ENCODE assay signal across 19 cellular contexts in genomic region chr6:7593234-7593633, GRCh38. TPM values are rescaled to one million over a fixed set of nuclear protein-coding genes. Genes with fewer than 3 reads are reported as not detected.
A peak's percentile ranks its signal among the peaks of the same experiment; 100 is the strongest.
DNase-seq lines count a peak whose midpoint lies in the region; ATAC-seq, FAIRE-seq and TF ChIP-seq lines count a peak whose summit lies in the region.
"Had no signal": no experiment of that assay in that cellular context is flagged by ENCODE, and none has a peak within 500 bp of the region (broad histone marks: within the 10 kb centered on the region; RNA-seq: fewer than 3 reads in every experiment).

No MANE protein-coding gene starts in this region.

- H3K27me3 ChIP-seq in right cardiac atrium (ENCODE audit: control insufficient read depth, insufficient read depth) (no peaks in the 10 kb centered on the region), HepG2 (ENCODE audit: control insufficient read depth in 1 of 2, insufficient read depth in 2 of 2, low read length in 2 of 2) (no peaks in the 10 kb centered on the region)
- H3K27me3 ChIP-seq: MG63, Peyer's patch had no signal

- no peak overlapping the region for H3K4me3 Mint-ChIP-seq in activated CD8-positive, alpha-beta memory T cell treated with anti-CD3 and anti-CD28 coated beads, Interleukin-2, amount 10 ng/mL, durations not matched to agents 7 days and 5 days

- H4K20me1 ChIP-seq in HepG2 (ENCODE audit: insufficient read depth, low read length) = peaks cover 22% of the 10 kb centered on the region

- no peaks in the 10 kb centered on the region for H3K9me3 Mint-ChIP-seq in activated CD8-positive, alpha-beta memory T cell treated with anti-CD3 and anti-CD28 coated beads, Interleukin-2, amount 10 ng/mL, durations not matched to agents 7 days and 5 days (ENCODE audit: low read depth)

- FAIRE-seq in GM19239 (lab: Jason Lieb, UNC) (peak; percentile 51), HepG2 (lab: Jason Lieb, UNC) (peak; percentile 28)
- FAIRE-seq: H1 had no signal

- ATAC-seq in right cardiac atrium (no peak), Right ventricle myocardium inferior (no peak), HepG2 (no peak), left colon (no peak), HG02798 (IDR thresholded peaks at IDR 0.05; ENCODE audit: poor library complexity, unreplicated experiment) (no peak)
- no peak for ATAC-seq in activated CD8-positive, alpha-beta memory T cell treated with anti-CD3 and anti-CD28 coated beads, Interleukin-2, amount 10 ng/mL, durations not matched to agents 7 days and 5 days
- ATAC-seq: SK-N-SH treated with all-trans-retinoic acid at 6 μM for 48 hours had no signal

- no peak overlapping the region for H3K9ac ChIP-seq in HepG2 (ENCODE audit: insufficient read depth, low read depth, low read length)

- TF ChIP-seq POLR2A in HepG2 (IDR thresholded peaks at IDR 0.05; ENCODE audit: insufficient read depth in 1 of 2, low read depth in 2 of 2, low read length in 2 of 2) = no peak

- intact Hi-C loops in right cardiac atrium (cut with DNase I) = no loop called here
- intact Hi-C loops in Right ventricle myocardium inferior (cut with DNase I) = loop anchor here (10.0 kb wide), 1 partner anchor 168 kb away; no protein-coding TSS in a partner anchor
- intact Hi-C loops in HepG2 (cut with micrococcal nuclease; ENCODE audit: unreplicated experiment) = no loop called here
- intact Hi-C loops in left colon (cut with DNase I, micrococcal nuclease) = no loop called here

- no peak for TF ChIP-seq CTCF in HepG2 (CRISPR knock-in tag; IDR thresholded peaks at IDR 0.05)

- DNase-seq in right cardiac atrium = no peak
- DNase-seq in Right ventricle myocardium inferior (ENCODE audit: missing footprints) = no peak
- no peak for DNase-seq in GM19239 (ENCODE audit: insufficient read length, low spot score)
- DNase-seq in HepG2 (ENCODE audit: low spot score) = no peak
- DNase-seq in left colon = no peak
- no peak for DNase-seq in activated CD8-positive, alpha-beta memory T cell treated with anti-CD3 and anti-CD28 coated beads, Interleukin-2, amount 10 ng/mL, durations not matched to agents 7 days and 5 days
- DNase-seq: ACHN, AML-193, MG63, NCI-H1092, NCI-H146, NCI-H2081 treated with DMSO at 0.1 percent for 48 hours, NCI-H2227 treated with DMSO at 0.1 percent for 48 hours, NCI-H524, Peyer's patch, SHP77 treated with DMSO at 0.1 percent for 48 hours had no signal

- no peak overlapping the region for H2AFZ ChIP-seq in HepG2 (ENCODE audit: low read length)

- H3K36me3 Mint-ChIP-seq in activated CD8-positive, alpha-beta memory T cell treated with anti-CD3 and anti-CD28 coated beads, Interleukin-2, amount 10 ng/mL, durations not matched to agents 7 days and 5 days = peaks cover 25% of the 10 kb centered on the region

- POLR2A ChIA-PET in HepG2 (lab: Yijun Ruan, JAX) = no interaction called here

- WGBS in right cardiac atrium = 79% methylated on average over 1 of the region's 1 CpG
- 54% methylated on average over 1 of the region's 1 CpG for WGBS in HepG2 (ENCODE audit: low lambda C conversion rate)

- H3K27ac ChIP-seq in right cardiac atrium (ENCODE audit: low read length) = peak overlapping the region; percentile 20
- no peak overlapping the region for H3K27ac ChIP-seq in HepG2 (ENCODE audit: extremely low read length, insufficient read depth, low read length)
- H3K27ac ChIP-seq: Peyer's patch had no signal

- H3K36me3 ChIP-seq in HepG2 (replicated peaks in 1 of 2; ENCODE audit: control insufficient read depth in 1 of 2, insufficient read depth in 2 of 2, low read length in 2 of 2) = peaks cover 15 to 38% of the 10 kb centered on the region in 2 experiments

- H3K27ac Mint-ChIP-seq in activated CD8-positive, alpha-beta memory T cell treated with anti-CD3 and anti-CD28 coated beads, Interleukin-2, amount 10 ng/mL, durations not matched to agents 7 days and 5 days = no peak overlapping the region

- H3K9me3 ChIP-seq in right cardiac atrium (ENCODE audit: control insufficient read depth, low read length) (no peaks in the 10 kb centered on the region), HepG2 (ENCODE audit: low read length) (no peaks in the 10 kb centered on the region)
- H3K9me3 ChIP-seq: MG63, Peyer's patch had no signal

- CTCF ChIA-PET in HepG2 (lab: Yijun Ruan, JAX; ENCODE audit: low intra/inter-chr PET ratio, low total read pairs) = no interaction called here
- CTCF ChIA-PET in activated CD8-positive, alpha-beta memory T cell treated with anti-CD3 and anti-CD28 coated beads, Interleukin-2, amount 10 ng/mL, durations not matched to agents 7 days and 5 days (lab: Charles Lee) = no interaction called here

- peaks cover 36% of the 10 kb centered on the region for H3K79me2 ChIP-seq in HepG2 (ENCODE audit: insufficient read depth, low read length)

- H3K4me2 ChIP-seq in HepG2 (ENCODE audit: low read depth, low read length) = 0 out of 2 replicates have a peak overlapping the region, but pooled peaks have one; percentile 63

- BruUV-seq in HepG2 (replicated peaks; lab: Mats Ljungman, UMichigan) = no TSS peak

- TF ChIP-seq EP300 in HepG2 (IDR thresholded peaks at IDR 0.05; ENCODE audit: low read depth in 2 of 2, low read length in 2 of 2) = no peak
- no peak for TF ChIP-seq EP300 in HepG2 (CRISPR knock-in tag; IDR thresholded peaks at IDR 0.05; ENCODE audit: borderline replicate concordance)

- no peak for TF ChIP-seq RAD21 in HepG2 (CRISPR knock-in tag; IDR thresholded peaks at IDR 0.05)

- no peak overlapping the region for H3K4me3 ChIP-seq in right cardiac atrium (ENCODE audit: low read length)
- H3K4me3 ChIP-seq in HepG2 (replicated peaks in 1 of 3; ENCODE audit: insufficient read depth in 1 of 3, low read depth in 2 of 3, low read length in 3 of 3) = no peak overlapping the region
- H3K4me3 ChIP-seq: MG63, Peyer's patch had no signal

- H3K4me1 ChIP-seq in right cardiac atrium (ENCODE audit: control insufficient read depth, insufficient read depth, low read length) (peaks cover 4% of the 10 kb centered on the region), HepG2 (ENCODE audit: insufficient read depth, low read length) (peaks cover 34% of the 10 kb centered on the region)

- no peaks in the 10 kb centered on the region for H3K27me3 Mint-ChIP-seq in activated CD8-positive, alpha-beta memory T cell treated with anti-CD3 and anti-CD28 coated beads, Interleukin-2, amount 10 ng/mL, durations not matched to agents 7 days and 5 days

- H3K4me1 Mint-ChIP-seq in activated CD8-positive, alpha-beta memory T cell treated with anti-CD3 and anti-CD28 coated beads, Interleukin-2, amount 10 ng/mL, durations not matched to agents 7 days and 5 days = peaks cover 33% of the 10 kb centered on the region

- in situ Hi-C loops in HepG2 (cut with HindIII; ENCODE audit: extremely low pct_ligation_motif_present, low pct_unique_long_range_greater_than_20kb) = no loop called here

RNA-seq across cellular contexts. Expression of gene SNRNP48, which starts 3.2 kb away (rescaled TPM):
- total RNA-seq in right cardiac atrium (10 to 100 TPM; 11.0 to 17.6 (median 14.8) TPM), Right ventricle myocardium inferior (16.2 TPM), HepG2 (2016; rRNA removed; fragmentation: Illumina TruSeq; extraction: Trizol) (47.5 and 82.0 TPM in 2 replicates), left colon (10 to 100 TPM; 11.1 to 11.6 TPM)
- polyA plus RNA-seq in right cardiac atrium (10.7 TPM), HepG2 (2011; rRNA removed) (11.6 and 17.5 TPM in 2 replicates)
- total RNA-seq in HepG2 (2016; cell fraction: cytosol; rRNA removed; fragmentation: Illumina TruSeq; extraction: Trizol; ENCODE audit: low read depth) = 4.5 and 5.3 TPM in 2 replicates
- total RNA-seq in HepG2 (2016; cell fraction: insoluble cytoplasmic fraction; rRNA removed; fragmentation: Illumina TruSeq; extraction: Trizol) = 53.2 and 86.1 TPM in 2 replicates
- 13.9 and 17.5 TPM in 2 replicates for total RNA-seq in HepG2 (2016; cell fraction: membrane; rRNA removed; fragmentation: Illumina TruSeq; extraction: Trizol)
- total RNA-seq in HepG2 (2016; cell fraction: nucleus; rRNA removed; fragmentation: Illumina TruSeq; extraction: Trizol) = 32.5 and 36.4 TPM in 2 replicates
- 7.7 and 8.9 TPM in 2 replicates for polyA plus RNA-seq in HepG2 (2011; cell fraction: cytosol; rRNA removed)
- 7.9 and 11.5 TPM in 2 replicates for polyA plus RNA-seq in HepG2 (2011; cell fraction: nucleus; rRNA removed)
- 12.4 and 15.5 TPM in 2 replicates for polyA plus RNA-seq in HepG2 (2012)
- polyA plus RNA-seq in HepG2 (2016; cell fraction: cytosol; fragmentation: Illumina TruSeq; extraction: Trizol; ENCODE audit: low read depth) = 2.1 and 2.4 TPM in 2 replicates
- polyA plus RNA-seq in HepG2 (2016; cell fraction: insoluble cytoplasmic fraction; fragmentation: Illumina TruSeq; extraction: Trizol; ENCODE audit: low read depth) = 53.9 and 61.3 TPM in 2 replicates
- polyA plus RNA-seq in HepG2 (2016; cell fraction: membrane; fragmentation: Illumina TruSeq; extraction: Trizol; ENCODE audit: low read depth) = 6.2 and 7.3 TPM in 2 replicates
- 40.0 and 41.7 TPM in 2 replicates for polyA plus RNA-seq in HepG2 (2016; cell fraction: nucleus; fragmentation: Illumina TruSeq; extraction: Trizol; ENCODE audit: insufficient read depth, low read depth)
- polyA minus RNA-seq in HepG2 (2011; rRNA and poly(A)+ RNA removed; ENCODE audit: low replicate concordance) = 7.8 and 10.6 TPM in 2 replicates
- polyA minus RNA-seq in HepG2 (2011; cell fraction: cytosol; rRNA and poly(A)+ RNA removed) = 9.2 and 11.9 TPM in 2 replicates
- 28.1 and 32.1 TPM in 2 replicates for polyA minus RNA-seq in HepG2 (2011; cell fraction: nucleus; rRNA and poly(A)+ RNA removed)
- total RNA-seq in activated CD8-positive, alpha-beta memory T cell treated with anti-CD3 and anti-CD28 coated beads, Interleukin-2, amount 10 ng/mL, durations not matched to agents 7 days and 5 days = 10 to 100 TPM; 14.3 to 15.1 TPM

RNA-seq across cellular contexts. Expression of gene DSP, which starts 51.8 kb away (rescaled TPM):
- 100 to 1,000 TPM; 239 to 311 (median 248) TPM for total RNA-seq in right cardiac atrium
- 94.7 TPM for polyA plus RNA-seq in right cardiac atrium
- 305 TPM for total RNA-seq in Right ventricle myocardium inferior
- 89.8 and 133 TPM in 2 replicates for total RNA-seq in HepG2 (2016; rRNA removed; fragmentation: Illumina TruSeq; extraction: Trizol)
- 7.1 and 8.3 TPM in 2 replicates for total RNA-seq in HepG2 (2016; cell fraction: cytosol; rRNA removed; fragmentation: Illumina TruSeq; extraction: Trizol; ENCODE audit: low read depth)
- total RNA-seq in HepG2 (2016; cell fraction: insoluble cytoplasmic fraction; rRNA removed; fragmentation: Illumina TruSeq; extraction: Trizol) = 86.8 and 115 TPM in 2 replicates
- total RNA-seq in HepG2 (2016; cell fraction: membrane; rRNA removed; fragmentation: Illumina TruSeq; extraction: Trizol) = 25.8 and 26.4 TPM in 2 replicates
- total RNA-seq in HepG2 (2016; cell fraction: nucleus; rRNA removed; fragmentation: Illumina TruSeq; extraction: Trizol) = 108 and 127 TPM in 2 replicates
- polyA plus RNA-seq in HepG2 (2011; rRNA removed) = 101 and 117 TPM in 2 replicates
- polyA plus RNA-seq in HepG2 (2011; cell fraction: cytosol; rRNA removed) = 90.6 and 111 TPM in 2 replicates
- 212 and 239 TPM in 2 replicates for polyA plus RNA-seq in HepG2 (2011; cell fraction: nucleus; rRNA removed)
- 214 and 279 TPM in 2 replicates for polyA plus RNA-seq in HepG2 (2012)
- polyA plus RNA-seq in HepG2 (2016; cell fraction: cytosol; fragmentation: Illumina TruSeq; extraction: Trizol; ENCODE audit: low read depth) = 1.6 and 1.8 TPM in 2 replicates
- 60.1 and 69.4 TPM in 2 replicates for polyA plus RNA-seq in HepG2 (2016; cell fraction: insoluble cytoplasmic fraction; fragmentation: Illumina TruSeq; extraction: Trizol; ENCODE audit: low read depth)
- polyA plus RNA-seq in HepG2 (2016; cell fraction: membrane; fragmentation: Illumina TruSeq; extraction: Trizol; ENCODE audit: low read depth) = 3.9 and 5.4 TPM in 2 replicates
- polyA plus RNA-seq in HepG2 (2016; cell fraction: nucleus; fragmentation: Illumina TruSeq; extraction: Trizol; ENCODE audit: insufficient read depth, low read depth) = 79.3 and 87.4 TPM in 2 replicates
- polyA minus RNA-seq in HepG2 (2011; rRNA and poly(A)+ RNA removed; ENCODE audit: low replicate concordance) = 21.3 and 192 TPM in 2 replicates
- 301 and 325 TPM in 2 replicates for polyA minus RNA-seq in HepG2 (2011; cell fraction: cytosol; rRNA and poly(A)+ RNA removed)
- polyA minus RNA-seq in HepG2 (2011; cell fraction: nucleus; rRNA and poly(A)+ RNA removed) = 412 and 443 TPM in 2 replicates
- 100 to 1,000 TPM; 213 to 249 TPM for total RNA-seq in left colon
- total RNA-seq in activated CD8-positive, alpha-beta memory T cell treated with anti-CD3 and anti-CD28 coated beads, Interleukin-2, amount 10 ng/mL, durations not matched to agents 7 days and 5 days = under 1 TPM; 0.09 to 0.12 TPM

Comparison
In these comparisons a context has a peak if more than half of its experiments do, and no peak if none do; other contexts are left out.
1. RNA of gene DSP, which starts 51.8 kb away (total RNA-seq): 305 TPM in Right ventricle myocardium inferior (single experiment), 239 to 311 TPM in right cardiac atrium, 213 to 249 TPM in left colon and 7.1 to 133 TPM in HepG2; 0.09 to 0.12 TPM in activated CD8-positive, alpha-beta memory T cell treated with anti-CD3 and anti-CD28 coated beads, Interleukin-2, amount 10 ng/mL, durations not matched to agents 7 days and 5 days; every median in the first group is over 4 times any median in the second.